In the genomic region with DNA sequence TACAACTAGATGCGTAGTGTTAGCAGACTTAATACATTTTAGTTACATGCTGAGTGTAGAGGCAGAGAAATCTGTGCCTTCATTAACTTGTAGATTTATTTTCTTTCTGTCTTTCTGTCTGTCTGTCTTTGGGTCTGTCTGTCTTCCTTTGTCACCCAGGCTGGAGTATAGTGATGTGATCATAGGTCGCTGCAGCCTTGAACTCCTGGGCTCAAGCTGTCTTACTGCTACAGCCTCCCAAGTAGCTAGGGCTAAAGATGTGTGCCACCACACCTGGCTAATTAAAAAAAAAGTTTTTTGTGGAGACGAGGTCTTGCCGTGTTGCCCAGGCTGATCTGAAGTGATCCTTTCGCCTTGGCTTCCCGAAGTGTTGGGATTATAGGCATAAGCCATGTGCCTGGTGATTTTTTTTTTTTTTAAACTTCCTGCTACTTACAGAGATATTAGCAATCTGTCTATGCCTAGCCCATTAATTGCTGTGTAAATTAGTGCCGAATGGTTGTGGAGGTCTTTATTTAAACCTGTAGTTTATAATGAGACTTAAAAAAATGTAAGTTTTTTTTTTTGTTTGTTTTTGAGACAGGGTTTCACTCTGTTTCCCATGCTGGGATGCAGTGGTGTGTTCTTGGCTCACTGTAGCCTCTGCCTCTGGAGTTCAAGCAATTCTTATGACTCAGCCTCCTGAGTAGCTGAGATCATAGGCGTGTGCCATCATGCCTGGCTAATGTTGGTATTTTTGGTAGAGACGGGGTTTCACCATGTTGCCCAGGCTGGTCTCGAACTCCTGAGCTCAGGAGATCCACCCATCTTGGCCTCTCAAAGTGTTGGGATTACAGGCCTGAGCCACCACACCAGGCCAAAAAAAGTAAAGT, we compare ENCODE assay signal across 10 cellular contexts. TPM values are rescaled to one million over a fixed set of nuclear protein-coding genes. Genes with fewer than 3 reads are reported as not detected.
DNase-seq lines count a peak whose midpoint lies in the region; ATAC-seq and TF ChIP-seq lines count a peak whose summit lies in the region.
"Had no signal": no experiment of that assay in that cellular context is flagged by ENCODE, and none has a peak within 500 bp of the region (broad histone marks: within the 10 kb centered on the region; RNA-seq: fewer than 3 reads in every experiment).

No MANE protein-coding gene starts in this region.

- no peak for ATAC-seq in gastroesophageal sphincter

- H3K4me3 ChIP-seq in fibroblast of the aortic adventitia (ENCODE audit: low read depth, low read length): no peak overlapping the region
- no peak overlapping the region for H3K4me3 ChIP-seq in gastroesophageal sphincter

- TF ChIP-seq CTCF in fibroblast of the aortic adventitia (IDR thresholded peaks at IDR 0.05; ENCODE audit: insufficient read depth, low read length) (no peak), gastroesophageal sphincter (IDR thresholded peaks at IDR 0.05) (no peak)

- peaks cover 0 to 12% (median 0%) of the 10 kb centered on the region in 3 donors for H3K4me1 ChIP-seq in gastroesophageal sphincter

- DNase-seq in DMS 273 (lab: John Stamatoyannopoulos, UW; ENCODE audit: unreplicated experiment) (peak; percentile 58), DMS 273 treated with DMSO at 0.1 percent for 48 hours (lab: John Stamatoyannopoulos, UW) (no peak), SW 1271 (lab: John Stamatoyannopoulos, UW) (peak; percentile 26 to 61), fibroblast of the aortic adventitia (ENCODE audit: low read depth) (peak; percentile 82), smooth muscle cell of the brain vasculature (ENCODE audit: low read depth, low spot score) (peak; percentile 61), posterior cingulate gyrus (no peak)
- DNase-seq in activated effector memory CD4-positive, alpha-beta T cell treated with Interleukin-2 at 50 U/mL for 16 hours: no peak
- DNase-seq: Karpas-422 had no signal

- H3K27me3 ChIP-seq in gastroesophageal sphincter: no peaks in the 10 kb centered on the region

- H3K27ac ChIP-seq in gastroesophageal sphincter: no peak overlapping the region
- H3K27ac ChIP-seq: 22Rv1 had no signal

- intact Hi-C loops in posterior cingulate gyrus (cut with DNase I): no loop called here

- no peaks in the 10 kb centered on the region for H3K9me3 ChIP-seq in gastroesophageal sphincter

- TF ChIP-seq EP300 in gastroesophageal sphincter (IDR thresholded peaks at IDR 0.05): no peak

- H3K36me3 ChIP-seq in gastroesophageal sphincter: no peaks in the 10 kb centered on the region

- WGBS in gastroesophageal sphincter (ENCODE audit: low coverage in 1 of 2), 2 donors: 82 to 85% methylated on average over 7 to 9 of the region's 10 CpGs

- TF ChIP-seq POLR2A in gastroesophageal sphincter (IDR thresholded peaks at IDR 0.05): no peak

RNA-seq across cellular contexts. Expression of a gene that starts 22.8 kb away (rescaled TPM):
- total RNA-seq in fibroblast of the aortic adventitia (ENCODE audit: low replicate concordance): 50.9 and 93.1 TPM in 2 replicates
- 10 to 100 TPM; 38.3 to 80.2 (median 58.4) TPM for total RNA-seq in gastroesophageal sphincter

Comparison
In these comparisons a context has a peak if more than half of its experiments do, and no peak if none do; other contexts are left out.
1. DNase-seq: peak in DMS 273 (single experiment), SW 1271 (2 of 2), fibroblast of the aortic adventitia (single experiment) and smooth muscle cell of the brain vasculature (single experiment); none in DMS 273 treated with DMSO at 0.1 percent for 48 hours (single experiment), activated effector memory CD4-positive, alpha-beta T cell treated with Interleukin-2 at 50 U/mL for 16 hours (single experiment) and posterior cingulate gyrus (0 of 10).